12 cellular contexts compared by ENCODE assay signal in the genomic region with DNA sequence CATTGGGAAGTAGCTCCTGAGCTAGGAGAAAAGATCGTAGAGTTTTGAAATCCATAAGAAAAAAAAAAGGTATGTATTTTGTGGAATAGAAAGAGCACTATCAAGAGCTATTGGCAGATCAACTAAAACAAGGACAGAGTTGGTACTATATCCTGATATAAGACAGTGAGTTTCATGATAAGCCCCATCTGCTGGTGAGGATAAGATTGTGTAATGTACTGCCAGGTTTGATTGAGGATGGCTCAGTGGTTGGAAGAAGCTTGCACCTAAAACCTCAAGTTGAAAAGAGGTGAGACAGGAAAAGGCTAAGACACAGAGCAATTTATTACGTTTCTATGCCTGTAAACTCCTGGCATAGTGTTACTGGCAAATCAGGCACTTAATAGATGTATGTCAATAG.
A peak's percentile ranks its signal among the peaks of the same experiment; 100 is the strongest.
DNase-seq lines count a peak whose midpoint lies in the region; ATAC-seq and TF ChIP-seq lines count a peak whose summit lies in the region.
"Had no signal": no experiment of that assay in that cellular context is flagged by ENCODE, and none has a peak within 500 bp of the region (broad histone marks: within the 10 kb centered on the region; RNA-seq: fewer than 3 reads in every experiment).

No MANE protein-coding gene starts in this region.

- POLR2A ChIA-PET in A673 (lab: Charles Lee; ENCODE audit: low non-redundant PET), result no interaction called here

- intact Hi-C loops in A673 (cut with micrococcal nuclease; ENCODE audit: unreplicated experiment), result loop anchor here (5.0 to 10.0 kb wide), 2 partner anchors 201 to 518 kb away; no protein-coding TSS in a partner anchor

- no peaks in the 10 kb centered on the region for H3K4me1 ChIP-seq in A673 (ENCODE audit: insufficient read depth, low read length, poor library complexity, severe bottlenecking)
- H3K4me1 ChIP-seq: heart right ventricle had no signal

- no peak overlapping the region for H3K27ac ChIP-seq in A673 (ENCODE audit: low read depth, low read length, poor library complexity, severe bottlenecking)
- H3K27ac ChIP-seq: heart right ventricle had no signal

- H3K4me3 ChIP-seq in A673 (ENCODE audit: low read depth, low read length, poor library complexity, severe bottlenecking), result no peak overlapping the region
- H3K4me3 ChIP-seq: heart right ventricle had no signal

- no peak for ATAC-seq in HG02798 (IDR thresholded peaks at IDR 0.05; ENCODE audit: poor library complexity, unreplicated experiment)
- ATAC-seq in HG02884 (IDR thresholded peaks at IDR 0.05; ENCODE audit: unreplicated experiment), result no peak
- ATAC-seq in GM18861 (IDR thresholded peaks at IDR 0.05; ENCODE audit: unreplicated experiment), result no peak
- ATAC-seq: heart right ventricle had no signal

- no TSS peak for BruUV-seq in A673 (replicated peaks; lab: Mats Ljungman, UMichigan)

- CTCF ChIA-PET in A673 (lab: Charles Lee), result interaction anchor here (0.6 kb wide), 1 partner anchor 336 kb away, joined by 3 read pairs; no protein-coding TSS in a partner anchor

- TF ChIP-seq CTCF in A673 (conservative IDR thresholded peaks at IDR 0.05; ENCODE audit: low read depth, low read length), result peak; percentile 53

- DNase-seq in A673 (ENCODE audit: low spot score) (peak; percentile 48), HT-29 (ENCODE audit: low spot score) (peak; percentile 11), RPMI8226 (peak; percentile 9), fibroblast of peridontal ligament (ENCODE audit: extremely low read depth) (peak; percentile 31), epidermal melanocyte (ENCODE audit: insufficient read length, low spot score) (no peak)
- DNase-seq: aorta, heart right ventricle, NCI-H187, nephron progenitor cell had no signal

- H3K27me3 ChIP-seq in A673 (replicated peaks; ENCODE audit: insufficient read depth, low read depth, low read length, poor library complexity), result no peaks in the 10 kb centered on the region

- H3K9me3 ChIP-seq in A673 (ENCODE audit: low read depth, low read length, poor library complexity, severe bottlenecking), result no peaks in the 10 kb centered on the region
- H3K9me3 ChIP-seq: heart right ventricle had no signal

- no peaks in the 10 kb centered on the region for H3K36me3 ChIP-seq in A673 (ENCODE audit: insufficient read depth, low read length, poor library complexity, severe bottlenecking)
- H3K36me3 ChIP-seq: heart right ventricle had no signal
